14 cellular contexts compared by ENCODE assay signal in the genomic region with DNA sequence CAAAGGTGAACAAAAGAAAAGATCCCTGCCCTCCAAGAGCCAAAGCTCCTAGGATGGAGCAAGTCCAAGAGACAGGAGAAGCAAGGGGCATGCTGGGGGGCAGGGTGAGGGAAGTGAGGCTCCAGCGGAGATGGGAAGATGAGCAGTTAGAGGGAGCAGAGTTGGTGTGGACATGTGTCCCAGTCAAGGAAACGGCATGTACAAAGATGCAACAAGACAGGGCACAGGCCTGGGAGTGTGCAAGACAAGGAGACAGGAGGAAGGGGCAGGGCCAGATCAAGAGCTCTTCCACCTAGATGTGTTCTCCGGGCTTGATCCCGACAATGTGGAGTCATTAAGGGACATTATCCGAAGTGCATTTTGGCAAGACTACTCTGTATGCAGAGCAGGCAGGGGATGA.
DNase-seq lines count a peak whose midpoint lies in the region; ATAC-seq and TF ChIP-seq lines count a peak whose summit lies in the region.
"Had no signal": no experiment of that assay in that cellular context is flagged by ENCODE, and none has a peak within 500 bp of the region (broad histone marks: within the 10 kb centered on the region; RNA-seq: fewer than 3 reads in every experiment).

No MANE protein-coding gene starts in this region.

- H3K4me1 ChIP-seq in transverse colon = peaks cover 31 to 88% (median 44%) of the 10 kb centered on the region in 4 donors

- peaks cover 34% of the 10 kb centered on the region for H3K4me1 Mint-ChIP-seq in activated naive CD4-positive, alpha-beta T cell treated with anti-CD3 and anti-CD28 coated beads, Interleukin-2, amount 10 ng/mL, durations not matched to agents 7 days and 5 days
- H3K4me1 Mint-ChIP-seq in activated naive CD8-positive, alpha-beta T cell treated with anti-CD3 and anti-CD28 coated beads for 36 hours = peaks cover 64% of the 10 kb centered on the region
- H3K4me1 Mint-ChIP-seq in naive thymus-derived CD8-positive, alpha-beta T cell = peaks cover 48 to 94% (median 82%) of the 10 kb centered on the region in 4 donors

- no peaks in the 10 kb centered on the region for H3K9me3 Mint-ChIP-seq in activated naive CD4-positive, alpha-beta T cell treated with anti-CD3 and anti-CD28 coated beads, Interleukin-2, amount 10 ng/mL, durations not matched to agents 7 days and 5 days
- H3K9me3 Mint-ChIP-seq in activated naive CD8-positive, alpha-beta T cell treated with anti-CD3 and anti-CD28 coated beads for 36 hours = no peaks in the 10 kb centered on the region
- H3K9me3 Mint-ChIP-seq in naive thymus-derived CD8-positive, alpha-beta T cell = no peaks in the 10 kb centered on the region
- H3K9me3 Mint-ChIP-seq: T-helper 1 cell treated with Interleukin-12 subunit alpha and Interleukin-12 subunit beta and Interleukin-4 antibody, amounts not matched to agents 30 μg/mL and 1 μg/mL, for 36 hours had no signal

- no peaks in the 10 kb centered on the region for H3K27me3 ChIP-seq in transverse colon

- H3K27ac ChIP-seq in transverse colon = peak overlapping the region; percentile 59 to 77 (median 66)
- H3K27ac ChIP-seq: psoas muscle had no signal

- TF ChIP-seq CTCF in transverse colon (IDR thresholded peaks at IDR 0.05) = no peak

- no peak for DNase-seq in activated naive CD4-positive, alpha-beta T cell treated with anti-CD3 and anti-CD28 coated beads, Interleukin-2, amount 10 ng/mL, durations not matched to agents 7 days and 5 days
- no peak for DNase-seq in activated naive CD4-positive, alpha-beta T cell (lab: John Stamatoyannopoulos, UW)
- DNase-seq in activated naive CD8-positive, alpha-beta T cell treated with anti-CD3 and anti-CD28 coated beads for 36 hours = no peak
- no peak for DNase-seq in naive thymus-derived CD8-positive, alpha-beta T cell
- DNase-seq in transverse colon (no peak), SW480 (ENCODE audit: low spot score) (no peak)
- DNase-seq: ACHN; activated CD8-positive, alpha-beta memory T cell treated with anti-CD3 and anti-CD28 coated beads, Interleukin-2, amount 10 ng/mL, durations not matched to agents 7 days and 5 days; EL; psoas muscle had no signal

- no peaks in the 10 kb centered on the region for H3K27me3 Mint-ChIP-seq in activated naive CD4-positive, alpha-beta T cell treated with anti-CD3 and anti-CD28 coated beads, Interleukin-2, amount 10 ng/mL, durations not matched to agents 7 days and 5 days
- H3K27me3 Mint-ChIP-seq in activated naive CD8-positive, alpha-beta T cell treated with anti-CD3 and anti-CD28 coated beads for 36 hours = no peaks in the 10 kb centered on the region
- H3K27me3 Mint-ChIP-seq in naive thymus-derived CD8-positive, alpha-beta T cell = no peaks in the 10 kb centered on the region
- H3K27me3 Mint-ChIP-seq: activated CD8-positive, alpha-beta memory T cell treated with anti-CD3 and anti-CD28 coated beads, Interleukin-2, amount 10 ng/mL, durations not matched to agents 7 days and 5 days had no signal

- no peak for TF ChIP-seq POLR2A in transverse colon (IDR thresholded peaks at IDR 0.05)

- CTCF ChIA-PET in activated naive CD4-positive, alpha-beta T cell treated with anti-CD3 and anti-CD28 coated beads, Interleukin-2, amount 10 ng/mL, durations not matched to agents 7 days and 5 days (lab: Charles Lee) = interaction anchor here (0.8 to 1.0 kb wide), 2 partner anchors 176 to 178 kb away, joined by 3 read pairs; no protein-coding TSS in a partner anchor

- in situ Hi-C loops in transverse colon (cut with MboI; ENCODE audit: low pct_ligation_motif_present in 1 of 4, low pct_unique_long_range_greater_than_20kb in 1 of 4, low sequenced_read_pairs in 3 of 4) = no loop called here

- intact Hi-C loops in transverse colon (cut with DNase I; ENCODE audit: low total_unique reads) = no loop called here

- TF ChIP-seq EP300 in transverse colon (IDR thresholded peaks at IDR 0.05; ENCODE audit: low read depth) = no peak

- peak overlapping the region; percentile 2 for H3K27ac Mint-ChIP-seq in activated naive CD4-positive, alpha-beta T cell treated with anti-CD3 and anti-CD28 coated beads, Interleukin-2, amount 10 ng/mL, durations not matched to agents 7 days and 5 days
- peak overlapping the region; percentile 43 for H3K27ac Mint-ChIP-seq in activated naive CD8-positive, alpha-beta T cell treated with anti-CD3 and anti-CD28 coated beads for 36 hours
- H3K27ac Mint-ChIP-seq in naive thymus-derived CD8-positive, alpha-beta T cell = peak overlapping the region; percentile 48 to 90 (median 78)
- H3K27ac Mint-ChIP-seq: T-helper 1 cell treated with Interleukin-12 subunit alpha and Interleukin-12 subunit beta and Interleukin-4 antibody, amounts not matched to agents 30 μg/mL and 1 μg/mL, for 36 hours had no signal

- H3K36me3 ChIP-seq in transverse colon = no peaks in the 10 kb centered on the region

- POLR2A ChIA-PET in naive thymus-derived CD8-positive, alpha-beta T cell (lab: Charles Lee) = interaction anchor here (0.7 kb wide), 2 partner anchors 245 to 478 kb away, joined by 3 to 10 read pairs; no protein-coding TSS in a partner anchor

- peaks cover 40% of the 10 kb centered on the region for H3K36me3 Mint-ChIP-seq in activated naive CD4-positive, alpha-beta T cell treated with anti-CD3 and anti-CD28 coated beads, Interleukin-2, amount 10 ng/mL, durations not matched to agents 7 days and 5 days
- peaks cover 26% of the 10 kb centered on the region for H3K36me3 Mint-ChIP-seq in activated naive CD8-positive, alpha-beta T cell treated with anti-CD3 and anti-CD28 coated beads for 36 hours
- peaks cover 0 to 67% (median 8%) of the 10 kb centered on the region in 3 donors for H3K36me3 Mint-ChIP-seq in naive thymus-derived CD8-positive, alpha-beta T cell

- no peak overlapping the region for H3K4me3 Mint-ChIP-seq in activated naive CD4-positive, alpha-beta T cell treated with anti-CD3 and anti-CD28 coated beads, Interleukin-2, amount 10 ng/mL, durations not matched to agents 7 days and 5 days
- no peak overlapping the region for H3K4me3 Mint-ChIP-seq in activated naive CD8-positive, alpha-beta T cell treated with anti-CD3 and anti-CD28 coated beads for 36 hours
- peak overlapping the region in 2 of 10 donors; percentile 26 to 56 for H3K4me3 Mint-ChIP-seq in naive thymus-derived CD8-positive, alpha-beta T cell
- H3K4me3 Mint-ChIP-seq: activated CD8-positive, alpha-beta memory T cell treated with anti-CD3 and anti-CD28 coated beads, Interleukin-2, amount 10 ng/mL, durations not matched to agents 7 days and 5 days; T-helper 1 cell treated with Interleukin-12 subunit alpha and Interleukin-12 subunit beta and Interleukin-4 antibody, amounts not matched to agents 30 μg/mL and 1 μg/mL, for 36 hours had no signal

- WGBS in transverse colon (ENCODE audit: low coverage in 1 of 2), 2 donors = 65% methylated on average over 5 of the region's 5 CpGs; no CpG with 5 or more reads in 1 of the 2 donors

- H3K4me3 ChIP-seq in transverse colon = no peak overlapping the region
- H3K4me3 ChIP-seq: psoas muscle had no signal

- no peaks in the 10 kb centered on the region for H3K9me3 ChIP-seq in transverse colon
- H3K9me3 ChIP-seq: psoas muscle had no signal

- no peak for ATAC-seq in naive thymus-derived CD8-positive, alpha-beta T cell
- no peak for ATAC-seq in HG02610 (IDR thresholded peaks at IDR 0.05; ENCODE audit: unreplicated experiment)
- no peak for ATAC-seq in HG02884 (IDR thresholded peaks at IDR 0.05; ENCODE audit: unreplicated experiment)
- ATAC-seq: activated CD8-positive, alpha-beta memory T cell treated with anti-CD3 and anti-CD28 coated beads, Interleukin-2, amount 10 ng/mL, durations not matched to agents 7 days and 5 days; psoas muscle; Right ventricle myocardium inferior had no signal

Comparison
In these comparisons a context has a peak if more than half of its experiments do, and no peak if none do; other contexts are left out.
1. H3K27ac Mint-ChIP-seq: peak in every context shown above with its lines; median percentile 78 in naive thymus-derived CD8-positive, alpha-beta T cell; 43 in activated naive CD8-positive, alpha-beta T cell treated with anti-CD3 and anti-CD28 coated beads for 36 hours; 2 in activated naive CD4-positive, alpha-beta T cell treated with anti-CD3 and anti-CD28 coated beads, Interleukin-2, amount 10 ng/mL, durations not matched to agents 7 days and 5 days.